22 cellular contexts compared by ENCODE assay signal in the genomic region with DNA sequence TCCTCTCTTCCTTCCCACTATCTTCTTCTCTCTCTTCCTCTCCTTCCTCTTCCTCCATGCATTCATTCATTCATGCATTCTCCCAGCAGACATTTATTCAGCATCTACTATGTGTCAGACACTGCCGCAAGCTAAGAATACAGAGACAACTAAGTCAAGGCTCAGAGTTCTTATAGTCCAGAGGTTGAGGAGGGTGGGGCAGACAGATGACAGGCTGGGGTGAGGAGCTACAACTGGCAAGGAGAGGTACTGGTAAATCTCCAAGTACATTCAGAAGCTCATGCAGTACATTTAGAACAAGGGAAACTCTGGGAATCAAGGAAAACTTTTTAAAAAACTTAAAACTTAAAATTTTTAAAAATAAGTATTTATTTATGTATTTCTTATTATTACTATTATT. TPM values are rescaled to one million over a fixed set of nuclear protein-coding genes. Genes with fewer than 3 reads are reported as not detected.
DNase-seq lines count a peak whose midpoint lies in the region; ATAC-seq and TF ChIP-seq lines count a peak whose summit lies in the region.
"Had no signal": no experiment of that assay in that cellular context is flagged by ENCODE, and none has a peak within 500 bp of the region (broad histone marks: within the 10 kb centered on the region; RNA-seq: fewer than 3 reads in every experiment).

No MANE protein-coding gene starts in this region.

- no peaks in the 10 kb centered on the region for H4K20me1 ChIP-seq in IMR-90 (ENCODE audit: insufficient read depth, low read length)
- H4K20me1 ChIP-seq: BLaER1 treated with 17β-estradiol and CSF1 and Interleukin-3, amounts not matched to agents 10 nM and 100 nM had no signal

- peak overlapping the region in 1 of 2 experiments; percentile 63; a peak in 1 of 4 replicates for H4K8ac ChIP-seq in IMR-90 (ENCODE audit: low read depth in 2 of 2, low read length in 2 of 2)

- H2BK15ac ChIP-seq in IMR-90 (ENCODE audit: low read depth, low read length): 0 out of 3 replicates have a peak overlapping the region, but pooled peaks have one; percentile 88

- H3K23ac ChIP-seq in IMR-90 (ENCODE audit: low read depth, low read length): peak overlapping the region; percentile 42; the same call in 1 of the 2 replicates

- peak overlapping the region; percentile 71 for H3K18ac ChIP-seq in IMR-90 (ENCODE audit: low read depth, low read length)

- no TSS peak for BruUV-seq in IMR-90 (replicated peaks; lab: Mats Ljungman, UMichigan)

- H4K91ac ChIP-seq in IMR-90 (ENCODE audit: insufficient read depth, low read depth, low read length): peak overlapping the region; percentile 37; the same call in 1 of the 2 replicates

- H3K9me3 ChIP-seq in IMR-90 (ENCODE audit: control insufficient read depth, insufficient read depth, low read length) (peaks cover 2% of the 10 kb centered on the region; the same call in 1 of the 2 replicates), muscle layer of colon (ENCODE audit: low read length) (no peaks in the 10 kb centered on the region), suprapubic skin (no peaks in the 10 kb centered on the region)

- H2AK5ac ChIP-seq in IMR-90 (ENCODE audit: low read depth, low read length): peak overlapping the region; percentile 71

- H2BK20ac ChIP-seq in IMR-90 (ENCODE audit: low read depth, low read length): peak overlapping the region; percentile 62; the same call in 1 of the 2 replicates

- H2AK9ac ChIP-seq in IMR-90 (replicated peaks; ENCODE audit: low read depth, low read length, poor library complexity): no peak overlapping the region

- dilution Hi-C loops in IMR-90 (cut with HindIII; ENCODE audit: low sequenced_read_pairs, unreplicated experiment): no loop called here

- TF ChIP-seq POLR2A in IMR-90 (IDR thresholded peaks at IDR 0.05; ENCODE audit: low read depth, low read length) (no peak), suprapubic skin (IDR thresholded peaks at IDR 0.05) (no peak)

- H4K5ac ChIP-seq in IMR-90 (ENCODE audit: low read depth, low read length): peak overlapping the region; percentile 63

- TF ChIP-seq RAD21 in IMR-90 (IDR thresholded peaks at IDR 0.05; ENCODE audit: low read length): no peak

- H3K4ac ChIP-seq in IMR-90 (ENCODE audit: low read depth, low read length): peak overlapping the region; percentile 66; the same call in 1 of the 2 replicates

- no peak for ATAC-seq in IMR-90 (ENCODE audit: low read depth)
- ATAC-seq in HG02588 (IDR thresholded peaks at IDR 0.05; ENCODE audit: unreplicated experiment): no peak
- no peak for ATAC-seq in esophagus mucosa
- no peak for ATAC-seq in HG03460 (IDR thresholded peaks at IDR 0.05; ENCODE audit: unreplicated experiment)
- ATAC-seq: A549; stimulated activated naive CD8-positive, alpha-beta T cell treated with anti-CD3 and anti-CD28 coated beads, Interleukin-15, Interleukin-2, amounts not matched to agents 100 U/mL and 50 U/mL, for 24 hours had no signal

- no peak overlapping the region for H3K56ac ChIP-seq in IMR-90 (ENCODE audit: extremely low read depth, insufficient read depth, low read length)

- intact Hi-C loops in IMR-90 (cut with micrococcal nuclease): no loop called here

- H3K4me1 ChIP-seq in IMR-90 (ENCODE audit: control insufficient read depth, insufficient read depth, low read length) (peaks cover 21% of the 10 kb centered on the region), muscle layer of colon (ENCODE audit: insufficient read depth, low read length) (peaks cover 69% of the 10 kb centered on the region), suprapubic skin (peaks cover 51% of the 10 kb centered on the region)

- H2BK5ac ChIP-seq in IMR-90 (ENCODE audit: low read depth, low read length, poor library complexity, severe bottlenecking): no peak overlapping the region

- H3K27ac ChIP-seq in IMR-90 (ENCODE audit: insufficient read depth, low read length) (no peak overlapping the region), muscle layer of colon (ENCODE audit: low read depth, low read length) (peak overlapping the region; percentile 89), suprapubic skin (peak overlapping the region; percentile 77), substantia nigra (ENCODE audit: low read depth, low read length, poor library complexity, severe bottlenecking) (no peak overlapping the region)
- H3K27ac ChIP-seq: A549, VCaP had no signal

- in situ Hi-C loops in IMR-90 (cut with MboI; ENCODE audit: low sequenced_read_pairs): no loop called here

- H3K9ac ChIP-seq in IMR-90 (ENCODE audit: low read depth, low read length) (no peak overlapping the region), muscle layer of colon (ENCODE audit: low read length) (no peak overlapping the region)
- H3K9ac ChIP-seq: BLaER1 treated with 17β-estradiol and CSF1 and Interleukin-3, amounts not matched to agents 10 nM and 100 nM had no signal

- CTCF ChIA-PET in IMR-90 (lab: Yijun Ruan, JAX): no interaction called here

- POLR2A ChIA-PET in IMR-90 (lab: Charles Lee; ENCODE audit: unreplicated experiment): no interaction called here

- TF ChIP-seq CTCF in IMR-90 (conservative IDR thresholded peaks at IDR 0.05; ENCODE audit: low read depth, low read length) (no peak), fibroblast of the aortic adventitia (IDR thresholded peaks at IDR 0.05; ENCODE audit: insufficient read depth, low read length) (no peak), suprapubic skin (IDR thresholded peaks at IDR 0.05) (no peak)

- peaks cover 9% of the 10 kb centered on the region for H3K9me1 ChIP-seq in IMR-90 (ENCODE audit: insufficient read depth, low read length)

- H3K14ac ChIP-seq in IMR-90 (replicated peaks; ENCODE audit: low read depth, low read length): peak overlapping the region; percentile 90; the same call in 1 of the 2 replicates

- no peak overlapping the region for H2AFZ ChIP-seq in IMR-90 (replicated peaks; ENCODE audit: low read length, poor library complexity)

- no peak overlapping the region for H3K4me2 ChIP-seq in IMR-90 (ENCODE audit: low read depth, low read length)

- no CpG with 5 or more reads among the region's 1 CpG for WGBS in IMR-90 (ENCODE audit: extremely low coverage in 2 of 2, insufficient read length in 1 of 2), 2 experiments
- 54% methylated on average over 1 of the region's 1 CpG for WGBS in suprapubic skin

- no peak overlapping the region for H3K4me3 ChIP-seq in IMR-90 (ENCODE audit: insufficient read depth, low read depth, low read length)
- H3K4me3 ChIP-seq in fibroblast of the aortic adventitia (ENCODE audit: low read depth, low read length): no peak overlapping the region
- no peak overlapping the region for H3K4me3 ChIP-seq in muscle layer of colon (ENCODE audit: low read depth in 1 of 2, low read length in 2 of 2)
- no peak overlapping the region for H3K4me3 ChIP-seq in suprapubic skin
- H3K4me3 ChIP-seq: A549; BLaER1 treated with 17β-estradiol and CSF1 and Interleukin-3, amounts not matched to agents 10 nM and 100 nM had no signal

- H3K27me3 ChIP-seq in IMR-90 (ENCODE audit: control insufficient read depth, insufficient read depth, low read length) (no peaks in the 10 kb centered on the region; the same call in 1 of the 2 replicates), muscle layer of colon (ENCODE audit: control insufficient read depth in 1 of 2, insufficient read depth in 2 of 2, low read length in 2 of 2) (no peaks in the 10 kb centered on the region), suprapubic skin (no peaks in the 10 kb centered on the region)
- H3K27me3 ChIP-seq: BLaER1 treated with 17β-estradiol and CSF1 and Interleukin-3, amounts not matched to agents 10 nM and 100 nM had no signal

- DNase-seq in IMR-90: no peak
- DNase-seq in fibroblast of the aortic adventitia (ENCODE audit: low read depth): peak; percentile 43
- no peak for DNase-seq in suprapubic skin (ENCODE audit: low spot score in 2 of 2)
- DNase-seq in substantia nigra (lab: John Stamatoyannopoulos, UW): no peak
- DNase-seq: activated CD4-positive, alpha-beta T cell treated with anti-CD3 and anti-CD28 coated beads, Interleukin-2, amount 50 U/mL, for 48 hours; activated naive CD4-positive, alpha-beta T cell treated with anti-CD3 and anti-CD28 coated beads, Interleukin-2, amount 10 ng/mL, durations not matched to agents 7 days and 5 days; activated T-cell treated with anti-CD3 and anti-CD28 coated beads, Interleukin-2, amount 50 U/mL, for 24 hours; HCEC 1CT; KG1; NCI-H1092; NCI-H524; SIG-M5; stimulated activated CD4-positive, alpha-beta T cell treated with anti-CD3 and anti-CD28 coated beads, Interleukin-1b, Interleukin-23, amount 100 ng/mL, for 48 hours; stimulated activated naive CD8-positive, alpha-beta T cell treated with anti-CD3 and anti-CD28 coated beads, Interleukin-15, Interleukin-2, amounts not matched to agents 100 U/mL and 50 U/mL, for 24 hours had no signal

- H3K79me1 ChIP-seq in IMR-90 (ENCODE audit: low read depth in 1 of 2, low read length in 2 of 2): no peaks in the 10 kb centered on the region

- no peak for TF ChIP-seq EP300 in suprapubic skin (IDR thresholded peaks at IDR 0.05)

- H2BK120ac ChIP-seq in IMR-90 (ENCODE audit: low read depth, low read length): peak overlapping the region; percentile 92; the same call in 1 of the 2 replicates

- H3K36me3 ChIP-seq in IMR-90 (ENCODE audit: control insufficient read depth, insufficient read depth, low read length) (no peaks in the 10 kb centered on the region), muscle layer of colon (ENCODE audit: insufficient read depth, low read length) (no peaks in the 10 kb centered on the region), suprapubic skin (no peaks in the 10 kb centered on the region)
- H3K36me3 ChIP-seq: BLaER1 treated with 17β-estradiol and CSF1 and Interleukin-3, amounts not matched to agents 10 nM and 100 nM had no signal

TF ChIP-seq in IMR-90, 13 proteins besides CTCF, POLR2A, EP300 and RAD21:
- no peak for TF ChIP-seq MAFK (IDR thresholded peaks at IDR 0.05; ENCODE audit: low read depth, low read length)
- no peak for TF ChIP-seq FOS (IDR thresholded peaks at IDR 0.05; ENCODE audit: low read depth, low read length)

RNA-seq across cellular contexts. Expression of gene FMOD, which starts 56.4 kb away (rescaled TPM):
- total RNA-seq in IMR-90 (2012; rRNA removed): 0.18 and 0.28 TPM in 2 replicates
- 2.4 and 2.7 TPM in 2 replicates for polyA plus RNA-seq in IMR-90 (2012; rRNA removed)
- polyA plus RNA-seq in IMR-90 (2012; cell fraction: cytosol; rRNA removed): 0.64 and 2.9 TPM in 2 replicates
- polyA plus RNA-seq in IMR-90 (2012; cell fraction: nucleus; rRNA removed; ENCODE audit: low replicate concordance): 1.0 and 1.8 TPM in 2 replicates
- 6.6 and 9.1 TPM in 2 replicates for total RNA-seq in fibroblast of the aortic adventitia (ENCODE audit: low replicate concordance)
- 10 to 100 TPM; 13.3 to 36.6 (median 22.9) TPM for total RNA-seq in suprapubic skin
- 4.5 TPM for total RNA-seq in esophagus mucosa
- total RNA-seq: G401 had no signal

Comparison
In these comparisons a context has a peak if more than half of its experiments do, and no peak if none do; other contexts are left out.
1. H3K27ac ChIP-seq: peak in muscle layer of colon (single experiment) and suprapubic skin (single experiment); none in IMR-90 (single experiment) and substantia nigra (single experiment).